ENCODE assay signal across 19 cellular contexts in genomic region chr5:19880859-19881436, GRCh38.
A peak's percentile ranks its signal among the peaks of the same experiment; 100 is the strongest.
DNase-seq lines count a peak whose midpoint lies in the region; TF ChIP-seq lines count a peak whose summit lies in the region.
"Had no signal": no experiment of that assay in that cellular context is flagged by ENCODE, and none has a peak within 500 bp of the region (broad histone marks: within the 10 kb centered on the region; RNA-seq: fewer than 3 reads in every experiment).

No MANE protein-coding gene starts in this region.

- intact Hi-C loops in transverse colon (cut with DNase I; ENCODE audit: low total_unique reads) = no loop called here

- H3K27me3 ChIP-seq in HUES48 (ENCODE audit: control insufficient read depth, insufficient read depth, low read length) = 0 out of 2 replicates have a peak, but pooled peaks cover 6% of the 10 kb centered on the region
- no peaks in the 10 kb centered on the region for H3K27me3 ChIP-seq in neural progenitor cell
- H3K27me3 ChIP-seq in transverse colon = no peaks in the 10 kb centered on the region
- H3K27me3 ChIP-seq: cardiac muscle cell, neutrophil, tibial nerve had no signal

- TF ChIP-seq CTCF in neural progenitor cell (IDR thresholded peaks at IDR 0.05) = no peak
- no peak for TF ChIP-seq CTCF in foreskin fibroblast (IDR thresholded peaks at IDR 0.05; ENCODE audit: low read depth, low read length)
- no peak for TF ChIP-seq CTCF in transverse colon (IDR thresholded peaks at IDR 0.05)

- no peak overlapping the region for H2AFZ ChIP-seq in neural progenitor cell (replicated peaks)
- H2AFZ ChIP-seq: PC-9 had no signal

- H3K4me3 Mint-ChIP-seq in neural progenitor cell = no peak overlapping the region
- H3K4me3 Mint-ChIP-seq: activated naive CD8-positive, alpha-beta T cell; CD4-positive, CD25-positive, alpha-beta regulatory T cell had no signal

- H3K9me3 ChIP-seq in HUES48 (ENCODE audit: control insufficient read depth, insufficient read depth, low read length) (no peaks in the 10 kb centered on the region), neural progenitor cell (ENCODE audit: low read depth) (no peaks in the 10 kb centered on the region), transverse colon (no peaks in the 10 kb centered on the region)
- H3K9me3 ChIP-seq: neutrophil, tibial nerve had no signal

- in situ Hi-C loops in transverse colon (cut with MboI; ENCODE audit: low pct_ligation_motif_present in 1 of 4, low pct_unique_long_range_greater_than_20kb in 1 of 4, low sequenced_read_pairs in 3 of 4) = no loop called here

- no peaks in the 10 kb centered on the region for H3F3A ChIP-seq in neural progenitor cell (ENCODE audit: low read depth)

- H3K4me1 ChIP-seq in HUES48 (ENCODE audit: control insufficient read depth, insufficient read depth, low read length) = peaks cover 50% of the 10 kb centered on the region
- peaks cover 35% of the 10 kb centered on the region for H3K4me1 ChIP-seq in neural progenitor cell
- H3K4me1 ChIP-seq in transverse colon = no peaks in the 10 kb centered on the region
- H3K4me1 ChIP-seq: tibial nerve had no signal

- H3K27ac Mint-ChIP-seq in neural progenitor cell = no peak overlapping the region
- H3K27ac Mint-ChIP-seq: activated naive CD8-positive, alpha-beta T cell; CD4-positive, CD25-positive, alpha-beta regulatory T cell had no signal

- no peaks in the 10 kb centered on the region for H3K27me3 Mint-ChIP-seq in neural progenitor cell (ENCODE audit: insufficient read depth, low read depth)
- H3K27me3 Mint-ChIP-seq: activated naive CD8-positive, alpha-beta T cell; CD4-positive, CD25-positive, alpha-beta regulatory T cell had no signal

- DNase-seq in NCI-H2081 (lab: John Stamatoyannopoulos, UW) = peak; percentile 96 to 99
- DNase-seq in SHP77 treated with DMSO at 0.1 percent for 48 hours (lab: John Stamatoyannopoulos, UW) = peak; percentile 88
- DNase-seq in neural progenitor cell (ENCODE audit: low spot score) = peak; percentile 53
- no peak for DNase-seq in foreskin fibroblast
- no peak for DNase-seq in transverse colon
- DNase-seq in MV-4-11 (lab: John Stamatoyannopoulos, UW) = no peak
- DNase-seq: activated CD4-positive, CD25-positive, alpha-beta regulatory T cell treated with anti-CD3 and anti-CD28 coated beads, Interleukin-2, amount 50 U/mL, for 72 hours; activated CD8-positive, alpha-beta memory T cell treated with anti-CD3 and anti-CD28 coated beads, Interleukin-2, amount 50 U/mL, for 48 hours; CD4-positive, CD25-positive, alpha-beta regulatory T cell; effector memory CD4-positive, alpha-beta T cell; GF-D8; NCI-H187; stimulated activated CD4-positive, alpha-beta T cell treated with anti-CD3 and anti-CD28 coated beads, Interleukin-4, amount 100 ng/mL, for 4 hours had no signal

- TF ChIP-seq EP300 in transverse colon (IDR thresholded peaks at IDR 0.05; ENCODE audit: low read depth) = no peak

- H3K79me2 ChIP-seq in neural progenitor cell (ENCODE audit: low read depth) = no peaks in the 10 kb centered on the region

- peak overlapping the region; percentile 61 for H3K27ac ChIP-seq in HUES48 (ENCODE audit: low read depth, low read length)
- no peak overlapping the region for H3K27ac ChIP-seq in neural progenitor cell
- H3K27ac ChIP-seq in transverse colon = no peak overlapping the region
- H3K27ac ChIP-seq: cardiac muscle cell, neutrophil, PC-9, tibial nerve had no signal

- no peak for TF ChIP-seq POLR2A in transverse colon (IDR thresholded peaks at IDR 0.05)

- WGBS in transverse colon (ENCODE audit: low coverage in 1 of 2), 2 donors = 0% methylated on average over 1 of the region's 1 CpG

- H3K4me2 ChIP-seq in neural progenitor cell = peak overlapping the region; percentile 57
- H3K4me2 ChIP-seq: PC-9 had no signal

- no peaks in the 10 kb centered on the region for H3K9me3 Mint-ChIP-seq in neural progenitor cell

- no peaks in the 10 kb centered on the region for H4K20me1 ChIP-seq in neural progenitor cell (ENCODE audit: low read depth)

- no peaks in the 10 kb centered on the region for H3K36me3 ChIP-seq in HUES48 (ENCODE audit: control insufficient read depth, insufficient read depth, low read length)
- no peaks in the 10 kb centered on the region for H3K36me3 ChIP-seq in neural progenitor cell
- H3K36me3 ChIP-seq in transverse colon = no peaks in the 10 kb centered on the region
- H3K36me3 ChIP-seq: cardiac muscle cell, neutrophil, tibial nerve had no signal

- H3K4me1 Mint-ChIP-seq in neural progenitor cell = peaks cover 4% of the 10 kb centered on the region
- H3K4me1 Mint-ChIP-seq: CD4-positive, CD25-positive, alpha-beta regulatory T cell had no signal

- peak overlapping the region; percentile 15 for H3K4me3 ChIP-seq in HUES48 (ENCODE audit: low read depth, low read length)
- H3K4me3 ChIP-seq in neural progenitor cell = no peak overlapping the region
- no peak overlapping the region for H3K4me3 ChIP-seq in foreskin fibroblast (ENCODE audit: low read depth in 1 of 2, low read length in 2 of 2)
- H3K4me3 ChIP-seq in transverse colon = no peak overlapping the region
- H3K4me3 ChIP-seq: cardiac muscle cell, PC-9, tibial nerve had no signal

- no peaks in the 10 kb centered on the region for H3K36me3 Mint-ChIP-seq in neural progenitor cell
- H3K36me3 Mint-ChIP-seq: activated naive CD8-positive, alpha-beta T cell; CD4-positive, CD25-positive, alpha-beta regulatory T cell had no signal

- H3K9ac ChIP-seq in HUES48 (ENCODE audit: low read depth, low read length) (no peak overlapping the region), neural progenitor cell (no peak overlapping the region)

Comparison
In these comparisons a context has a peak if more than half of its experiments do, and no peak if none do; other contexts are left out.
1. DNase-seq: peak in NCI-H2081 (2 of 2), SHP77 treated with DMSO at 0.1 percent for 48 hours (single experiment) and neural progenitor cell (single experiment); none in foreskin fibroblast (0 of 2), transverse colon (single experiment) and MV-4-11 (single experiment).